In genomic region chr20:53939554-53940355, GRCh38 we compare ENCODE assay signal across 1 cellular context.
A peak's percentile ranks its signal among the peaks of the same experiment; 100 is the strongest.
TF ChIP-seq lines count a peak whose summit lies in the region.

No MANE protein-coding gene starts in this region.

TF ChIP-seq in HepG2, 621 proteins besides CTCF, POLR2A, EP300 and RAD21 (continued from another document and continues in another):
- TF ChIP-seq, protein P1, sequence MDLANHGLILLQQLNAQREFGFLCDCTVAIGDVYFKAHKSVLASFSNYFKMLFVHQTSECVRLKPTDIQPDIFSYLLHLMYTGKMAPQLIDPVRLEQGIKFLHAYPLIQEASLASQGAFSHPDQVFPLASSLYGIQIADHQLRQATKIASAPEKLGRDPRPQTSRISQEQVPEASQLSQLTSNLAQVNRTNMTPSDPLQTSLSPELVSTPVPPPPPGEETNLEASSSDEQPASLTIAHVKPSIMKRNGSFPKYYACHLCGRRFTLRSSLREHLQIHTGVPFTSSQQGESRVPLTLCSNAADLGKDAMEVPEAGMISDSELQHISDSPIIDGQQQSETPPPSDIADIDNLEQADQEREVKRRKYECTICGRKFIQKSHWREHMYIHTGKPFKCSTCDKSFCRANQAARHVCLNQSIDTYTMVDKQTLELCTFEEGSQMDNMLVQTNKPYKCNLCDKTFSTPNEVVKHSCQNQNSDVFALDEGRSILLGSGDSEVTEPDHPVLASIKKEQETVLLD (CRISPR knock-in tag; IDR thresholded peaks at IDR 0.05; ENCODE audit: low read depth), result no peak
- no peak for TF ChIP-seq ATRX (CRISPR knock-in tag; IDR thresholded peaks at IDR 0.05; ENCODE audit: borderline replicate concordance)
- TF ChIP-seq ATF7 (IDR thresholded peaks at IDR 0.05), result no peak
- TF ChIP-seq ATF7 (CRISPR knock-in tag; IDR thresholded peaks at IDR 0.05), result no peak
- TF ChIP-seq, protein P2, sequence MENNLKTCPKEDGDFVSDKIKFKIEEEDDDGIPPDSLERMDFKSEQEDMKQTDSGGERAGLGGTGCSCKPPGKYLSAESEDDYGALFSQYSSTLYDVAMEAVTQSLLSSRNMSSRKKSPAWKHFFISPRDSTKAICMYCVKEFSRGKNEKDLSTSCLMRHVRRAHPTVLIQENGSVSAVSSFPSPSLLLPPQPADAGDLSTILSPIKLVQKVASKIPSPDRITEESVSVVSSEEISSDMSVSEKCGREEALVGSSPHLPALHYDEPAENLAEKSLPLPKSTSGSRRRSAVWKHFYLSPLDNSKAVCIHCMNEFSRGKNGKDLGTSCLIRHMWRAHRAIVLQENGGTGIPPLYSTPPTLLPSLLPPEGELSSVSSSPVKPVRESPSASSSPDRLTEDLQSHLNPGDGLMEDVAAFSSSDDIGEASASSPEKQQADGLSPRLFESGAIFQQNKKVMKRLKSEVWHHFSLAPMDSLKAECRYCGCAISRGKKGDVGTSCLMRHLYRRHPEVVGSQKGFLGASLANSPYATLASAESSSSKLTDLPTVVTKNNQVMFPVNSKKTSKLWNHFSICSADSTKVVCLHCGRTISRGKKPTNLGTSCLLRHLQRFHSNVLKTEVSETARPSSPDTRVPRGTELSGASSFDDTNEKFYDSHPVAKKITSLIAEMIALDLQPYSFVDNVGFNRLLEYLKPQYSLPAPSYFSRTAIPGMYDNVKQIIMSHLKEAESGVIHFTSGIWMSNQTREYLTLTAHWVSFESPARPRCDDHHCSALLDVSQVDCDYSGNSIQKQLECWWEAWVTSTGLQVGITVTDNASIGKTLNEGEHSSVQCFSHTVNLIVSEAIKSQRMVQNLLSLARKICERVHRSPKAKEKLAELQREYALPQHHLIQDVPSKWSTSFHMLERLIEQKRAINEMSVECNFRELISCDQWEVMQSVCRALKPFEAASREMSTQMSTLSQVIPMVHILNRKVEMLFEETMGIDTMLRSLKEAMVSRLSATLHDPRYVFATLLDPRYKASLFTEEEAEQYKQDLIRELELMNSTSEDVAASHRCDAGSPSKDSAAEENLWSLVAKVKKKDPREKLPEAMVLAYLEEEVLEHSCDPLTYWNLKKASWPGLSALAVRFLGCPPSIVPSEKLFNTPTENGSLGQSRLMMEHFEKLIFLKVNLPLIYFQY (CRISPR knock-in tag; IDR thresholded peaks at IDR 0.05; ENCODE audit: borderline replicate concordance), result peak; percentile 96
- TF ChIP-seq SALL1 (CRISPR knock-in tag; IDR thresholded peaks at IDR 0.05), result peak; percentile 78
- peak; percentile 93 for TF ChIP-seq FOXC1 (CRISPR knock-in tag; IDR thresholded peaks at IDR 0.05; ENCODE audit: borderline replicate concordance)
- no peak for TF ChIP-seq SMAD1 (CRISPR knock-in tag; IDR thresholded peaks at IDR 0.05; ENCODE audit: borderline replicate concordance, low read depth)
- TF ChIP-seq POLR2G (IDR thresholded peaks at IDR 0.05; ENCODE audit: low read depth, low read length), result no peak
- TF ChIP-seq E2F2 (CRISPR knock-in tag; IDR thresholded peaks at IDR 0.05; ENCODE audit: borderline replicate concordance), result no peak
- TF ChIP-seq ZSCAN20 (CRISPR knock-in tag; IDR thresholded peaks at IDR 0.05; ENCODE audit: borderline replicate concordance), result no peak
- no peak for TF ChIP-seq REL (CRISPR knock-in tag; conservative IDR thresholded peaks at IDR 0.05)
- 0 out of 2 replicates have a peak, but pooled peaks have one; percentile 81 for TF ChIP-seq NFKBIZ (CRISPR knock-in tag; IDR thresholded peaks at IDR 0.05)
- TF ChIP-seq NR2F2 (IDR thresholded peaks at IDR 0.05; ENCODE audit: borderline replicate concordance, low read depth), result no peak
- TF ChIP-seq, protein P3, sequence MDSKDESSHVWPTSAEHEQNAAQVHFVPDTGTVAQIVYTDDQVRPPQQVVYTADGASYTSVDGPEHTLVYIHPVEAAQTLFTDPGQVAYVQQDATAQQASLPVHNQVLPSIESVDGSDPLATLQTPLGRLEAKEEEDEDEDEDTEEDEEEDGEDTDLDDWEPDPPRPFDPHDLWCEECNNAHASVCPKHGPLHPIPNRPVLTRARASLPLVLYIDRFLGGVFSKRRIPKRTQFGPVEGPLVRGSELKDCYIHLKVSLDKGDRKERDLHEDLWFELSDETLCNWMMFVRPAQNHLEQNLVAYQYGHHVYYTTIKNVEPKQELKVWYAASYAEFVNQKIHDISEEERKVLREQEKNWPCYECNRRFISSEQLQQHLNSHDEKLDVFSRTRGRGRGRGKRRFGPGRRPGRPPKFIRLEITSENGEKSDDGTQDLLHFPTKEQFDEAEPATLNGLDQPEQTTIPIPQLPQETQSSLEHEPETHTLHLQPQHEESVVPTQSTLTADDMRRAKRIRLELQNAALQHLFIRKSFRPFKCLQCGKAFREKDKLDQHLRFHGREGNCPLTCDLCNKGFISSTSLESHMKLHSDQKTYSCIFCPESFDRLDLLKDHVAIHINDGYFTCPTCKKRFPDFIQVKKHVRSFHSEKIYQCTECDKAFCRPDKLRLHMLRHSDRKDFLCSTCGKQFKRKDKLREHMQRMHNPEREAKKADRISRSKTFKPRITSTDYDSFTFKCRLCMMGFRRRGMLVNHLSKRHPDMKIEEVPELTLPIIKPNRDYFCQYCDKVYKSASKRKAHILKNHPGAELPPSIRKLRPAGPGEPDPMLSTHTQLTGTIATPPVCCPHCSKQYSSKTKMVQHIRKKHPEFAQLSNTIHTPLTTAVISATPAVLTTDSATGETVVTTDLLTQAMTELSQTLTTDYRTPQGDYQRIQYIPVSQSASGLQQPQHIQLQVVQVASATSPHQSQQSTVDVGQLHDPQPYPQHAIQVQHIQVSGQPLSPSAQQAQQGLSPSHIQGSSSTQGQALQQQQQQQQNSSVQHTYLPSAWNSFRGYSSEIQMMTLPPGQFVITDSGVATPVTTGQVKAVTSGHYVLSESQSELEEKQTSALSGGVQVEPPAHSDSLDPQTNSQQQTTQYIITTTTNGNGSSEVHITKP (CRISPR knock-in tag; IDR thresholded peaks at IDR 0.05; ENCODE audit: low read depth), result no peak
- TF ChIP-seq, protein P4, sequence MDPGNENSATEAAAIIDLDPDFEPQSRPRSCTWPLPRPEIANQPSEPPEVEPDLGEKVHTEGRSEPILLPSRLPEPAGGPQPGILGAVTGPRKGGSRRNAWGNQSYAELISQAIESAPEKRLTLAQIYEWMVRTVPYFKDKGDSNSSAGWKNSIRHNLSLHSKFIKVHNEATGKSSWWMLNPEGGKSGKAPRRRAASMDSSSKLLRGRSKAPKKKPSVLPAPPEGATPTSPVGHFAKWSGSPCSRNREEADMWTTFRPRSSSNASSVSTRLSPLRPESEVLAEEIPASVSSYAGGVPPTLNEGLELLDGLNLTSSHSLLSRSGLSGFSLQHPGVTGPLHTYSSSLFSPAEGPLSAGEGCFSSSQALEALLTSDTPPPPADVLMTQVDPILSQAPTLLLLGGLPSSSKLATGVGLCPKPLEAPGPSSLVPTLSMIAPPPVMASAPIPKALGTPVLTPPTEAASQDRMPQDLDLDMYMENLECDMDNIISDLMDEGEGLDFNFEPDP (CRISPR knock-in tag; conservative IDR thresholded peaks at IDR 0.05), result no peak
- TF ChIP-seq ZSCAN21 (CRISPR knock-in tag; IDR thresholded peaks at IDR 0.05; ENCODE audit: borderline replicate concordance), result no peak
- TF ChIP-seq, protein P5, sequence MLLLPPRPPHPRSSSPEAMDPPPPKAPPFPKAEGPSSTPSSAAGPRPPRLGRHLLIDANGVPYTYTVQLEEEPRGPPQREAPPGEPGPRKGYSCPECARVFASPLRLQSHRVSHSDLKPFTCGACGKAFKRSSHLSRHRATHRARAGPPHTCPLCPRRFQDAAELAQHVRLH (CRISPR knock-in tag; IDR thresholded peaks at IDR 0.05; ENCODE audit: borderline replicate concordance, low read depth), result peak; percentile 95
- peak; percentile 43; the same call in 1 of the 2 replicates for TF ChIP-seq SRF (IDR thresholded peaks at IDR 0.05; ENCODE audit: low read depth, low read length)
- TF ChIP-seq ZNF672 (CRISPR knock-in tag; IDR thresholded peaks at IDR 0.05), result no peak
- peak; percentile 15; the same call in 1 of the 2 replicates for TF ChIP-seq FOXJ3 (CRISPR knock-in tag; IDR thresholded peaks at IDR 0.05; ENCODE audit: borderline replicate concordance)
- no peak for TF ChIP-seq ZBTB1 (CRISPR knock-in tag; IDR thresholded peaks at IDR 0.05; ENCODE audit: borderline replicate concordance)
- peak; percentile 61; the same call in 1 of the 2 replicates for TF ChIP-seq SPEN (CRISPR knock-in tag; IDR thresholded peaks at IDR 0.05; ENCODE audit: low read depth)
- TF ChIP-seq PCBP1 (IDR thresholded peaks at IDR 0.05; ENCODE audit: borderline replicate concordance, low read depth, low read length), result no peak
- TF ChIP-seq ATF2 (CRISPR knock-in tag; IDR thresholded peaks at IDR 0.05), result no peak; the same call in 1 of the 2 replicates
- TF ChIP-seq SRSF1 (optimal IDR thresholded peaks at IDR 0.05; ENCODE audit: low read depth, low read length), result no peak
- TF ChIP-seq ZNF572 (CRISPR knock-in tag; IDR thresholded peaks at IDR 0.05), result no peak
- TF ChIP-seq HNRNPH1 (optimal IDR thresholded peaks at IDR 0.05; ENCODE audit: low read depth, low read length), result no peak
- TF ChIP-seq ZNF609 (CRISPR knock-in tag; IDR thresholded peaks at IDR 0.05; ENCODE audit: borderline replicate concordance), result no peak
- no peak for TF ChIP-seq RFXANK (CRISPR knock-in tag; IDR thresholded peaks at IDR 0.05)
- TF ChIP-seq ZNF547 (CRISPR knock-in tag; IDR thresholded peaks at IDR 0.05), result 0 out of 2 replicates have a peak, but pooled peaks have one; percentile 57
- TF ChIP-seq ZNF180 (CRISPR knock-in tag; IDR thresholded peaks at IDR 0.05; ENCODE audit: borderline replicate concordance, low read depth), result 0 out of 2 replicates have a peak, but pooled peaks have one; percentile 65
- TF ChIP-seq, protein P6, sequence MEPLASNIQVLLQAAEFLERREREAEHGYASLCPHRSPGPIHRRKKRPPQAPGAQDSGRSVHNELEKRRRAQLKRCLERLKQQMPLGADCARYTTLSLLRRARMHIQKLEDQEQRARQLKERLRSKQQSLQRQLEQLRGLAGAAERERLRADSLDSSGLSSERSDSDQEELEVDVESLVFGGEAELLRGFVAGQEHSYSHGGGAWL (CRISPR knock-in tag; IDR thresholded peaks at IDR 0.05), result no peak
- TF ChIP-seq, protein P7, sequence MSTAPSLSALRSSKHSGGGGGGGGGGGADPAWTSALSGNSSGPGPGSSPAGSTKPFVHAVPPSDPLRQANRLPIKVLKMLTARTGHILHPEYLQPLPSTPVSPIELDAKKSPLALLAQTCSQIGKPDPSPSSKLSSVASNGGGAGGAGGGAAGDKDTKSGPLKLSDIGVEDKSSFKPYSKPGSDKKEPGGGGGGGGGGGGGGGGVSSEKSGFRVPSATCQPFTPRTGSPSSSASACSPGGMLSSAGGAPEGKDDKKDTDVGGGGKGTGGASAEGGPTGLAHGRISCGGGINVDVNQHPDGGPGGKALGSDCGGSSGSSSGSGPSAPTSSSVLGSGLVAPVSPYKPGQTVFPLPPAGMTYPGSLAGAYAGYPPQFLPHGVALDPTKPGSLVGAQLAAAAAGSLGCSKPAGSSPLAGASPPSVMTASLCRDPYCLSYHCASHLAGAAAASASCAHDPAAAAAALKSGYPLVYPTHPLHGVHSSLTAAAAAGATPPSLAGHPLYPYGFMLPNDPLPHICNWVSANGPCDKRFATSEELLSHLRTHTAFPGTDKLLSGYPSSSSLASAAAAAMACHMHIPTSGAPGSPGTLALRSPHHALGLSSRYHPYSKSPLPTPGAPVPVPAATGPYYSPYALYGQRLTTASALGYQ (CRISPR knock-in tag; IDR thresholded peaks at IDR 0.05), result peak; percentile 54; the same call in 1 of the 2 replicates
